ENCODE assay signal across 8 cellular contexts in genomic region chr12:118356809-118357326, GRCh38. TPM values are rescaled to one million over a fixed set of nuclear protein-coding genes. Genes with fewer than 3 reads are reported as not detected.
DNase-seq lines count a peak whose midpoint lies in the region; ATAC-seq and TF ChIP-seq lines count a peak whose summit lies in the region.

No MANE protein-coding gene starts in this region.

- no peak overlapping the region for H3K4me3 Mint-ChIP-seq in mesothelial cell of epicardium

- H3K9me3 Mint-ChIP-seq in mesothelial cell of epicardium = peaks cover 11% of the 10 kb centered on the region

- H3K27ac Mint-ChIP-seq in mesothelial cell of epicardium = peak overlapping the region; percentile 58

- H3K27me3 Mint-ChIP-seq in mesothelial cell of epicardium (ENCODE audit: low read depth) = no peaks in the 10 kb centered on the region

- peaks cover 16% of the 10 kb centered on the region for H3K4me1 Mint-ChIP-seq in mesothelial cell of epicardium

- no peak for TF ChIP-seq CTCF in mesothelial cell of epicardium (IDR thresholded peaks at IDR 0.05; ENCODE audit: unreplicated experiment)

- H3K4me3 ChIP-seq in Jurkat, Clone E6-1 (ENCODE audit: low read length) = peak overlapping the region; percentile 19; the same call in 1 of the 2 replicates

- DNase-seq in GM03348 (ENCODE audit: low spot score) (peak; percentile 82), mesothelial cell of epicardium (ENCODE audit: low spot score in 2 of 2, unreplicated experiment in 2 of 2) (no peak), DMS153 treated with DMSO at 0.1 percent for 48 hours (lab: John Stamatoyannopoulos, UW; ENCODE audit: unreplicated experiment) (no peak)
- DNase-seq in Jurkat, Clone E6-1 (ENCODE audit: low read depth, low spot score) = no peak
- no peak for DNase-seq in activated effector memory CD4-positive, alpha-beta T cell treated with anti-CD3 and anti-CD28 coated beads, Interleukin-2, amount 50 U/mL, for 16 hours

- no peak for ATAC-seq in HG03175 (IDR thresholded peaks at IDR 0.05; ENCODE audit: unreplicated experiment)
- ATAC-seq in GM21515 (IDR thresholded peaks at IDR 0.05; ENCODE audit: unreplicated experiment) = no peak

- H3K36me3 Mint-ChIP-seq in mesothelial cell of epicardium = no peaks in the 10 kb centered on the region

- peak overlapping the region; percentile 64 for H3K27ac ChIP-seq in angular gyrus (ENCODE audit: low read depth, low read length)

RNA-seq across cellular contexts. Expression of gene TAOK3, which starts 15.8 kb away (rescaled TPM):
- polyA plus RNA-seq in Jurkat, Clone E6-1 (2012; ENCODE audit: insufficient read depth, insufficient read length) = 55.1 TPM
- 23.4 to 27.7 TPM (median 24.4 TPM) in 3 replicates for total RNA-seq in mesothelial cell of epicardium

RNA-seq across cellular contexts. Expression of gene SUDS3, which starts 19.5 kb away (rescaled TPM):
- polyA plus RNA-seq in Jurkat, Clone E6-1 (2012; ENCODE audit: insufficient read depth, insufficient read length) = 26.1 TPM
- 42.2 to 44.6 TPM (median 43.3 TPM) in 3 replicates for total RNA-seq in mesothelial cell of epicardium
